5 cellular contexts compared by ENCODE assay signal in genomic region chr13:45871201-45871600, GRCh38. TPM values are rescaled to one million over a fixed set of nuclear protein-coding genes. Genes with fewer than 3 reads are reported as not detected.
"Had no signal": no experiment of that assay in that cellular context is flagged by ENCODE, and none has a peak within 500 bp of the region (broad histone marks: within the 10 kb centered on the region; RNA-seq: fewer than 3 reads in every experiment).

No MANE protein-coding gene starts in this region.

RNA-seq across cellular contexts. Expression of gene SIAH3, which starts 19.6 kb away (rescaled TPM):
- total RNA-seq: activated B cell treated with CpG ODN at 0.5 μM for 24 hours, dermis blood vessel endothelial cell, fibroblast of lung had no signal
- polyA plus RNA-seq: adipose tissue, fibroblast of lung, heart left ventricle had no signal
